10 cellular contexts compared by ENCODE assay signal in the genomic region with DNA sequence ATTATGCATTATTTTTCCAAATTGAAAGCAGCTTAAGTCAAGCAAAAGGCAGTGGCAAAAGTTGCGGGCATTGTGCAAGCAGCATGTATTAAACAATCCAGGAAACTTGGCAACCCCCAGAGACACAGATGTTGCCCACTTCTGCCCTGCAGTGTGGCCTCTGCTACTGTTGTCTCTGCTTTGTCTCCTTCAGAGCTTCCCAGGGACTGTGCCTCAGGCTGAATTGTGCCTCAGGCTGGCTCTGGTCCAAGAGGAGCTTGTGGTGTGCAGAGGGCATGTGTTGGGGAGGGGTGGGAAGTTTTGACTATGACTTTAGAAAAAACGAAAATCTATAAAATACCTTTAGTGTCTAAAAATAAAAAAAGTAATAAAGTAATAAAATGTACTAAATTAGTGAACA.
DNase-seq lines count a peak whose midpoint lies in the region; ATAC-seq and TF ChIP-seq lines count a peak whose summit lies in the region.
"Had no signal": no experiment of that assay in that cellular context is flagged by ENCODE, and none has a peak within 500 bp of the region (broad histone marks: within the 10 kb centered on the region; RNA-seq: fewer than 3 reads in every experiment).

No MANE protein-coding gene starts in this region.

- CTCF ChIA-PET in RWPE1 (lab: Yijun Ruan, JAX) = no interaction called here

- no peaks in the 10 kb centered on the region for H3K27me3 ChIP-seq in RWPE2 (ENCODE audit: insufficient read depth, poor library complexity, severe bottlenecking)
- no peaks in the 10 kb centered on the region for H3K27me3 ChIP-seq in testis
- H3K27me3 ChIP-seq: upper lobe of left lung had no signal

- POLR2A ChIA-PET in RWPE1 (lab: Yijun Ruan, JAX; ENCODE audit: low non-redundant PET) = interaction anchor here (0.6 kb wide), 1 partner anchor 815 kb away, joined by 3 read pairs; no protein-coding TSS in a partner anchor

- no peak for TF ChIP-seq POLR2A in testis (IDR thresholded peaks at IDR 0.05)

- intact Hi-C loops in testis (cut with DNase I; ENCODE audit: low total_unique reads) = no loop called here

- TF ChIP-seq CTCF in RWPE2 (IDR thresholded peaks at IDR 0.05; ENCODE audit: poor library complexity, severe bottlenecking) (no peak), foreskin fibroblast (IDR thresholded peaks at IDR 0.05; ENCODE audit: low read depth, low read length) (no peak), testis (IDR thresholded peaks at IDR 0.05) (no peak), RWPE1 (conservative IDR thresholded peaks at IDR 0.05; ENCODE audit: low read depth) (no peak)

- H3K36me3 ChIP-seq in RWPE2 (ENCODE audit: low read depth) (no peaks in the 10 kb centered on the region), testis (ENCODE audit: low read depth, missing control alignments) (no peaks in the 10 kb centered on the region)
- H3K36me3 ChIP-seq: upper lobe of left lung had no signal

- H3K27ac ChIP-seq in RWPE2 (ENCODE audit: poor library complexity, severe bottlenecking) (no peak overlapping the region), testis (no peak overlapping the region), RWPE1 (no peak overlapping the region)
- H3K27ac ChIP-seq: upper lobe of left lung had no signal

- no peaks in the 10 kb centered on the region for H3K9me3 ChIP-seq in RWPE2 (ENCODE audit: severe bottlenecking)
- no peaks in the 10 kb centered on the region for H3K9me3 ChIP-seq in testis
- H3K9me3 ChIP-seq: upper lobe of left lung had no signal

- H3K4me1 ChIP-seq in RWPE2 (ENCODE audit: insufficient read depth, poor library complexity, severe bottlenecking) = peaks cover 3% of the 10 kb centered on the region
- no peaks in the 10 kb centered on the region for H3K4me1 ChIP-seq in testis
- H3K4me1 ChIP-seq: upper lobe of left lung had no signal

- DNase-seq in NCI-H748 (lab: John Stamatoyannopoulos, UW; ENCODE audit: unreplicated experiment) (peak; percentile 43), NCI-H748 treated with DMSO at 0.1 percent for 48 hours (lab: John Stamatoyannopoulos, UW) (no peak), RWPE2 (ENCODE audit: low spot score) (no peak), foreskin fibroblast (peak; percentile 7 to 46), testis (peak; percentile 81), RWPE1 (ENCODE audit: low spot score) (no peak)
- no peak for DNase-seq in stimulated activated naive CD4-positive, alpha-beta T cell (lab: John Stamatoyannopoulos, UW)
- DNase-seq: central memory CD4-positive, alpha-beta T cell; upper lobe of left lung had no signal

- WGBS in testis, 2 donors = 23 to 49% methylated on average over 2 of the region's 2 CpGs

- H3K4me3 ChIP-seq in RWPE2 (ENCODE audit: severe bottlenecking) (no peak overlapping the region), foreskin fibroblast (ENCODE audit: low read depth in 1 of 2, low read length in 2 of 2) (no peak overlapping the region), testis (no peak overlapping the region)
- H3K4me3 ChIP-seq: upper lobe of left lung had no signal

- ATAC-seq in RWPE2 (ENCODE audit: low read depth) (peak; percentile 70; the same call in 2 of the 3 replicates), HG02973 (IDR thresholded peaks at IDR 0.05; ENCODE audit: unreplicated experiment) (no peak)

Comparison
In these comparisons a context has a peak if more than half of its experiments do, and no peak if none do; other contexts are left out.
1. DNase-seq: peak in NCI-H748 (single experiment), foreskin fibroblast (2 of 2) and testis (single experiment); none in NCI-H748 treated with DMSO at 0.1 percent for 48 hours (single experiment), RWPE2 (single experiment), stimulated activated naive CD4-positive, alpha-beta T cell (0 of 6) and RWPE1 (single experiment).